26 cellular contexts compared by ENCODE assay signal in the genomic region with DNA sequence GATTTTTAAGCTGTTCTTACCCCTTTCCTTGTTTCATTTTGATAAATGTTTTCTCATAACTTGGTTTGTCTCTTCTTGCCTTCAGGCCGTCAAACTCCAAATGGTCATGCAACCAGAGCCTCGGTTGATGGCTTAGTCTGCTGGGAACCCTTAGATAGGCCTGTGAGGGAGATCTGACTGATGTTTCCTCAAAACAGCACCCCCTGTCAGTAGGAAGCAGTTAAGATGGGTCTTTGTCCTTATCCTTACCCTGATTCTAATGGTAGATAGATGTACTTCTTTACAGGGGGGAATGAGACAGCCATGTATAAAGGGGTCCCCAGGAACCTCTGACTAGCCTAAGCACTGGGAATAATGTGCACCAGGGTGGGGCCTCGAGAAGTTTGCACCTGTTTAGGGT. TPM values are rescaled to one million over a fixed set of nuclear protein-coding genes. Genes with fewer than 3 reads are reported as not detected.
DNase-seq lines count a peak whose midpoint lies in the region; ATAC-seq, FAIRE-seq and TF ChIP-seq lines count a peak whose summit lies in the region.
"Had no signal": no experiment of that assay in that cellular context is flagged by ENCODE, and none has a peak within 500 bp of the region (broad histone marks: within the 10 kb centered on the region; RNA-seq: fewer than 3 reads in every experiment).

No MANE protein-coding gene starts in this region.

- no peak overlapping the region for H2AFZ ChIP-seq in HepG2 (ENCODE audit: low read length)

- H3K4me3 Mint-ChIP-seq in WTC11: no peak overlapping the region
- H3K4me3 Mint-ChIP-seq: HFFc6 had no signal

- no peak for FAIRE-seq in HepG2 (lab: Jason Lieb, UNC)
- FAIRE-seq: A204.1, D721Med had no signal

- no peaks in the 10 kb centered on the region for H3K4me1 ChIP-seq in HepG2 (ENCODE audit: insufficient read depth, low read length)
- no peaks in the 10 kb centered on the region for H3K4me1 ChIP-seq in right lobe of liver

- H3K4me1 Mint-ChIP-seq in WTC11: no peaks in the 10 kb centered on the region; the same call in 1 of the 2 replicates

- TF ChIP-seq EP300 in HepG2 (IDR thresholded peaks at IDR 0.05; ENCODE audit: low read depth in 2 of 2, low read length in 2 of 2) (no peak), HepG2 (CRISPR knock-in tag; IDR thresholded peaks at IDR 0.05; ENCODE audit: borderline replicate concordance) (no peak)

- BruUV-seq in HepG2 (replicated peaks; lab: Mats Ljungman, UMichigan): no TSS peak

- H4K20me1 ChIP-seq in HepG2 (ENCODE audit: insufficient read depth, low read length): no peaks in the 10 kb centered on the region

- H3K9me3 Mint-ChIP-seq in WTC11: peaks cover 63% of the 10 kb centered on the region

- 0% methylated on average over 2 of the region's 3 CpGs for WGBS in HepG2 (ENCODE audit: low lambda C conversion rate)
- WGBS in right lobe of liver (ENCODE audit: insufficient coverage, low coverage, low lambda C conversion rate, missing lambda C conversion rate): 14% methylated on average over 1 of the region's 3 CpGs

- in situ Hi-C loops in HepG2 (cut with HindIII; ENCODE audit: extremely low pct_ligation_motif_present, low pct_unique_long_range_greater_than_20kb): no loop called here

- no peak overlapping the region for H3K27ac Mint-ChIP-seq in WTC11
- H3K27ac Mint-ChIP-seq: HFFc6 had no signal

- H3K4me3 ChIP-seq in HepG2 (replicated peaks in 1 of 3; ENCODE audit: insufficient read depth in 1 of 3, low read depth in 2 of 3, low read length in 3 of 3) (no peak overlapping the region), right lobe of liver (no peak overlapping the region), NB4 (ENCODE audit: low read depth, low read length) (no peak overlapping the region)
- H3K4me3 ChIP-seq: SK-N-MC had no signal

- TF ChIP-seq CTCF in HepG2 (CRISPR knock-in tag; IDR thresholded peaks at IDR 0.05): no peak
- TF ChIP-seq CTCF in right lobe of liver (IDR thresholded peaks at IDR 0.05): no peak
- TF ChIP-seq CTCF in NB4 (IDR thresholded peaks at IDR 0.05; ENCODE audit: low read depth, low read length): peak; percentile 1
- TF ChIP-seq CTCF in WTC11 (IDR thresholded peaks at IDR 0.05): no peak

- POLR2A ChIA-PET in HepG2 (lab: Yijun Ruan, JAX): no interaction called here
- POLR2A ChIA-PET in WTC11 (lab: Charles Lee): no interaction called here

- intact Hi-C loops in HepG2 (cut with micrococcal nuclease; ENCODE audit: unreplicated experiment) (no loop called here), right lobe of liver (cut with DNase I) (no loop called here)

- no peaks in the 10 kb centered on the region for H3K27me3 ChIP-seq in HepG2 (ENCODE audit: control insufficient read depth in 1 of 2, insufficient read depth in 2 of 2, low read length in 2 of 2)
- no peaks in the 10 kb centered on the region for H3K27me3 ChIP-seq in right lobe of liver

- CTCF ChIA-PET in HepG2 (lab: Yijun Ruan, JAX; ENCODE audit: low intra/inter-chr PET ratio, low total read pairs) (no interaction called here), WTC11 (lab: Charles Lee) (no interaction called here)

- H3K27me3 Mint-ChIP-seq in WTC11 (ENCODE audit: low read depth): no peaks in the 10 kb centered on the region; the same call in none of the 2 replicates

- H3K9me3 ChIP-seq in HepG2 (ENCODE audit: low read length) (no peaks in the 10 kb centered on the region), right lobe of liver (peaks cover 0 to 3% (median 0%) of the 10 kb centered on the region in 4 donors)

- peak; percentile 60; the same call in 2 of the 3 replicates for ATAC-seq in HepG2
- ATAC-seq in right lobe of liver: no peak
- ATAC-seq in WTC11: peak; percentile 82
- no peak for ATAC-seq in GM18861 (IDR thresholded peaks at IDR 0.05; ENCODE audit: unreplicated experiment)
- ATAC-seq: PC-3 had no signal

- H3K27ac ChIP-seq in HepG2 (ENCODE audit: extremely low read length, insufficient read depth, low read length) (no peak overlapping the region), right lobe of liver (no peak overlapping the region)
- H3K27ac ChIP-seq: C4-2B, SK-N-MC had no signal

- DNase-seq in HepG2 (ENCODE audit: low spot score) (peak; percentile 1), right lobe of liver (no peak), NB4 (ENCODE audit: low read depth) (no peak), WTC11 (ENCODE audit: low spot score) (no peak), SKM-1 treated with dmso at 0.1 percent for 144 hours (lab: John Stamatoyannopoulos, UW; ENCODE audit: unreplicated experiment) (no peak), SIG-M5 treated with dmso at 0.1 percent for 504 hours (lab: John Stamatoyannopoulos, UW; ENCODE audit: unreplicated experiment) (no peak)
- DNase-seq: DND-41, HFFc6, KBM-7, MM.1S, NCI-H1092 treated with DMSO at 0.1 percent for 48 hours, NCI-H1436 treated with DMSO at 0.1 percent for 48 hours, NCI-H1930, NCI-H2227 treated with DMSO at 0.1 percent for 48 hours, NCI-H510A, NCI-H748 treated with DMSO at 0.1 percent for 48 hours, PC-3, Right ventricle myocardium superior, T-helper 2 cell had no signal

- H3K79me2 ChIP-seq in HepG2 (ENCODE audit: insufficient read depth, low read length): no peaks in the 10 kb centered on the region

- H3K4me2 ChIP-seq in HepG2 (ENCODE audit: low read depth, low read length): no peak overlapping the region

- TF ChIP-seq POLR2A in HepG2 (IDR thresholded peaks at IDR 0.05; ENCODE audit: insufficient read depth in 1 of 2, low read depth in 2 of 2, low read length in 2 of 2) (no peak), right lobe of liver (IDR thresholded peaks at IDR 0.05) (no peak), NB4 (IDR thresholded peaks at IDR 0.05; ENCODE audit: extremely low read depth, insufficient read length) (no peak)

- no peaks in the 10 kb centered on the region for H3K36me3 ChIP-seq in HepG2 (replicated peaks in 1 of 2; ENCODE audit: control insufficient read depth in 1 of 2, insufficient read depth in 2 of 2, low read length in 2 of 2)
- no peaks in the 10 kb centered on the region for H3K36me3 ChIP-seq in right lobe of liver

- TF ChIP-seq RAD21 in HepG2 (CRISPR knock-in tag; IDR thresholded peaks at IDR 0.05): no peak

- peaks cover 45% of the 10 kb centered on the region for H3K36me3 Mint-ChIP-seq in WTC11

- H3K9ac ChIP-seq in HepG2 (ENCODE audit: insufficient read depth, low read depth, low read length): no peak overlapping the region

RNA-seq across cellular contexts. Expression of a gene that starts 16.3 kb away (rescaled TPM):
- not detected in 2 replicates for total RNA-seq in HepG2 (2016; rRNA removed; fragmentation: Illumina TruSeq; extraction: Trizol)
- total RNA-seq in HepG2 (2016; cell fraction: cytosol; rRNA removed; fragmentation: Illumina TruSeq; extraction: Trizol; ENCODE audit: low read depth): not detected in 2 replicates
- not detected in 2 replicates for total RNA-seq in HepG2 (2016; cell fraction: insoluble cytoplasmic fraction; rRNA removed; fragmentation: Illumina TruSeq; extraction: Trizol)
- not detected in 2 replicates for total RNA-seq in HepG2 (2016; cell fraction: membrane; rRNA removed; fragmentation: Illumina TruSeq; extraction: Trizol)
- not detected in 2 replicates for total RNA-seq in HepG2 (2016; cell fraction: nucleus; rRNA removed; fragmentation: Illumina TruSeq; extraction: Trizol)
- polyA plus RNA-seq in HepG2 (2011; rRNA removed): not detected in 2 replicates
- not detected in 2 replicates for polyA plus RNA-seq in HepG2 (2011; cell fraction: cytosol; rRNA removed)
- not detected in 2 replicates for polyA plus RNA-seq in HepG2 (2011; cell fraction: nucleus; rRNA removed)
- polyA plus RNA-seq in HepG2 (2012): not detected in 2 replicates
- not detected in 2 replicates for polyA plus RNA-seq in HepG2 (2016; cell fraction: cytosol; fragmentation: Illumina TruSeq; extraction: Trizol; ENCODE audit: low read depth)
- not detected in 2 replicates for polyA plus RNA-seq in HepG2 (2016; cell fraction: insoluble cytoplasmic fraction; fragmentation: Illumina TruSeq; extraction: Trizol; ENCODE audit: low read depth)
- polyA plus RNA-seq in HepG2 (2016; cell fraction: membrane; fragmentation: Illumina TruSeq; extraction: Trizol; ENCODE audit: low read depth): not detected in 2 replicates
- not detected in 2 replicates for polyA plus RNA-seq in HepG2 (2016; cell fraction: nucleus; fragmentation: Illumina TruSeq; extraction: Trizol; ENCODE audit: insufficient read depth, low read depth)
- polyA minus RNA-seq in HepG2 (2011; rRNA and poly(A)+ RNA removed; ENCODE audit: low replicate concordance): not detected in 2 replicates
- polyA minus RNA-seq in HepG2 (2011; cell fraction: cytosol; rRNA and poly(A)+ RNA removed): not detected in 2 replicates
- polyA minus RNA-seq in HepG2 (2011; cell fraction: nucleus; rRNA and poly(A)+ RNA removed): not detected in 2 replicates
- not detected for total RNA-seq in right lobe of liver
- total RNA-seq in WTC11 (2021): 0.02 TPM in 1 of 3 replicates, not detected in the others
- total RNA-seq: H4, HFFc6, PC-3, Right ventricle myocardium superior, RPMI7951 had no signal

RNA-seq across cellular contexts. Expression of a gene that starts 27.3 kb away (rescaled TPM):
- total RNA-seq in HepG2 (2016; rRNA removed; fragmentation: Illumina TruSeq; extraction: Trizol) (not detected in 2 replicates), right lobe of liver (not detected), WTC11 (2021) (not detected in 3 replicates)
- not detected in 2 replicates for total RNA-seq in HepG2 (2016; cell fraction: cytosol; rRNA removed; fragmentation: Illumina TruSeq; extraction: Trizol; ENCODE audit: low read depth)
- not detected in 2 replicates for total RNA-seq in HepG2 (2016; cell fraction: insoluble cytoplasmic fraction; rRNA removed; fragmentation: Illumina TruSeq; extraction: Trizol)
- total RNA-seq in HepG2 (2016; cell fraction: membrane; rRNA removed; fragmentation: Illumina TruSeq; extraction: Trizol): not detected in 2 replicates
- total RNA-seq in HepG2 (2016; cell fraction: nucleus; rRNA removed; fragmentation: Illumina TruSeq; extraction: Trizol): not detected in 2 replicates
- not detected in 2 replicates for polyA plus RNA-seq in HepG2 (2011; rRNA removed)
- polyA plus RNA-seq in HepG2 (2011; cell fraction: cytosol; rRNA removed): not detected in 2 replicates
- not detected in 2 replicates for polyA plus RNA-seq in HepG2 (2011; cell fraction: nucleus; rRNA removed)
- not detected in 2 replicates for polyA plus RNA-seq in HepG2 (2012)
- polyA plus RNA-seq in HepG2 (2016; cell fraction: cytosol; fragmentation: Illumina TruSeq; extraction: Trizol; ENCODE audit: low read depth): not detected in 2 replicates
- polyA plus RNA-seq in HepG2 (2016; cell fraction: insoluble cytoplasmic fraction; fragmentation: Illumina TruSeq; extraction: Trizol; ENCODE audit: low read depth): not detected in 2 replicates
- not detected in 2 replicates for polyA plus RNA-seq in HepG2 (2016; cell fraction: membrane; fragmentation: Illumina TruSeq; extraction: Trizol; ENCODE audit: low read depth)
- polyA plus RNA-seq in HepG2 (2016; cell fraction: nucleus; fragmentation: Illumina TruSeq; extraction: Trizol; ENCODE audit: insufficient read depth, low read depth): not detected in 2 replicates
- not detected in 2 replicates for polyA minus RNA-seq in HepG2 (2011; rRNA and poly(A)+ RNA removed; ENCODE audit: low replicate concordance)
- polyA minus RNA-seq in HepG2 (2011; cell fraction: cytosol; rRNA and poly(A)+ RNA removed): not detected in 2 replicates
- polyA minus RNA-seq in HepG2 (2011; cell fraction: nucleus; rRNA and poly(A)+ RNA removed): not detected in 2 replicates
- total RNA-seq: H4, HFFc6, PC-3, Right ventricle myocardium superior, RPMI7951 had no signal

RNA-seq across cellular contexts. Expression of a gene that starts 33.0 kb away (rescaled TPM):
- total RNA-seq in HepG2 (2016; rRNA removed; fragmentation: Illumina TruSeq; extraction: Trizol) (not detected in 2 replicates), right lobe of liver (under 1 TPM in 1 of 6 experiments, not detected in 5; 0.02 TPM), WTC11 (2021) (not detected in 3 replicates)
- total RNA-seq in HepG2 (2016; cell fraction: cytosol; rRNA removed; fragmentation: Illumina TruSeq; extraction: Trizol; ENCODE audit: low read depth): not detected in 2 replicates
- total RNA-seq in HepG2 (2016; cell fraction: insoluble cytoplasmic fraction; rRNA removed; fragmentation: Illumina TruSeq; extraction: Trizol): not detected in 2 replicates
- not detected in 2 replicates for total RNA-seq in HepG2 (2016; cell fraction: membrane; rRNA removed; fragmentation: Illumina TruSeq; extraction: Trizol)
- total RNA-seq in HepG2 (2016; cell fraction: nucleus; rRNA removed; fragmentation: Illumina TruSeq; extraction: Trizol): not detected in 2 replicates
- not detected in 2 replicates for polyA plus RNA-seq in HepG2 (2011; rRNA removed)
- not detected in 2 replicates for polyA plus RNA-seq in HepG2 (2011; cell fraction: cytosol; rRNA removed)
- polyA plus RNA-seq in HepG2 (2011; cell fraction: nucleus; rRNA removed): not detected in 2 replicates
- not detected in 2 replicates for polyA plus RNA-seq in HepG2 (2012)
- polyA plus RNA-seq in HepG2 (2016; cell fraction: cytosol; fragmentation: Illumina TruSeq; extraction: Trizol; ENCODE audit: low read depth): not detected in 2 replicates
- not detected in 2 replicates for polyA plus RNA-seq in HepG2 (2016; cell fraction: insoluble cytoplasmic fraction; fragmentation: Illumina TruSeq; extraction: Trizol; ENCODE audit: low read depth)
- not detected in 2 replicates for polyA plus RNA-seq in HepG2 (2016; cell fraction: membrane; fragmentation: Illumina TruSeq; extraction: Trizol; ENCODE audit: low read depth)
- polyA plus RNA-seq in HepG2 (2016; cell fraction: nucleus; fragmentation: Illumina TruSeq; extraction: Trizol; ENCODE audit: insufficient read depth, low read depth): not detected in 2 replicates
- polyA minus RNA-seq in HepG2 (2011; rRNA and poly(A)+ RNA removed; ENCODE audit: low replicate concordance): not detected in 2 replicates
- polyA minus RNA-seq in HepG2 (2011; cell fraction: cytosol; rRNA and poly(A)+ RNA removed): not detected in 2 replicates
- polyA minus RNA-seq in HepG2 (2011; cell fraction: nucleus; rRNA and poly(A)+ RNA removed): not detected in 2 replicates
- total RNA-seq: H4, HFFc6, PC-3, Right ventricle myocardium superior, RPMI7951 had no signal

RNA-seq across cellular contexts. Expression of a gene that starts 52.2 kb away (rescaled TPM):
- total RNA-seq in HepG2 (2016; rRNA removed; fragmentation: Illumina TruSeq; extraction: Trizol) (not detected in 2 replicates), right lobe of liver (not detected), WTC11 (2021) (not detected in 3 replicates)
- not detected in 2 replicates for total RNA-seq in HepG2 (2016; cell fraction: cytosol; rRNA removed; fragmentation: Illumina TruSeq; extraction: Trizol; ENCODE audit: low read depth)
- not detected in 2 replicates for total RNA-seq in HepG2 (2016; cell fraction: insoluble cytoplasmic fraction; rRNA removed; fragmentation: Illumina TruSeq; extraction: Trizol)
- not detected in 2 replicates for total RNA-seq in HepG2 (2016; cell fraction: membrane; rRNA removed; fragmentation: Illumina TruSeq; extraction: Trizol)
- not detected in 2 replicates for total RNA-seq in HepG2 (2016; cell fraction: nucleus; rRNA removed; fragmentation: Illumina TruSeq; extraction: Trizol)
- not detected in 2 replicates for polyA plus RNA-seq in HepG2 (2011; rRNA removed)
- not detected in 2 replicates for polyA plus RNA-seq in HepG2 (2011; cell fraction: cytosol; rRNA removed)
- polyA plus RNA-seq in HepG2 (2011; cell fraction: nucleus; rRNA removed): not detected in 2 replicates
- polyA plus RNA-seq in HepG2 (2012): not detected in 2 replicates
- not detected in 2 replicates for polyA plus RNA-seq in HepG2 (2016; cell fraction: cytosol; fragmentation: Illumina TruSeq; extraction: Trizol; ENCODE audit: low read depth)
- not detected in 2 replicates for polyA plus RNA-seq in HepG2 (2016; cell fraction: insoluble cytoplasmic fraction; fragmentation: Illumina TruSeq; extraction: Trizol; ENCODE audit: low read depth)
- not detected in 2 replicates for polyA plus RNA-seq in HepG2 (2016; cell fraction: membrane; fragmentation: Illumina TruSeq; extraction: Trizol; ENCODE audit: low read depth)
- not detected in 2 replicates for polyA plus RNA-seq in HepG2 (2016; cell fraction: nucleus; fragmentation: Illumina TruSeq; extraction: Trizol; ENCODE audit: insufficient read depth, low read depth)
- not detected in 2 replicates for polyA minus RNA-seq in HepG2 (2011; rRNA and poly(A)+ RNA removed; ENCODE audit: low replicate concordance)
- polyA minus RNA-seq in HepG2 (2011; cell fraction: cytosol; rRNA and poly(A)+ RNA removed): not detected in 2 replicates
- polyA minus RNA-seq in HepG2 (2011; cell fraction: nucleus; rRNA and poly(A)+ RNA removed): not detected in 2 replicates
- total RNA-seq: H4, HFFc6, PC-3, Right ventricle myocardium superior, RPMI7951 had no signal

Comparison
In these comparisons a context has a peak if more than half of its experiments do, and no peak if none do; other contexts are left out.
1. ATAC-seq: peak in HepG2 (single experiment) and WTC11 (single experiment); none in right lobe of liver (0 of 4) and GM18861 (single experiment).